ENCODE assay signal across 1 cellular context in the genomic region with DNA sequence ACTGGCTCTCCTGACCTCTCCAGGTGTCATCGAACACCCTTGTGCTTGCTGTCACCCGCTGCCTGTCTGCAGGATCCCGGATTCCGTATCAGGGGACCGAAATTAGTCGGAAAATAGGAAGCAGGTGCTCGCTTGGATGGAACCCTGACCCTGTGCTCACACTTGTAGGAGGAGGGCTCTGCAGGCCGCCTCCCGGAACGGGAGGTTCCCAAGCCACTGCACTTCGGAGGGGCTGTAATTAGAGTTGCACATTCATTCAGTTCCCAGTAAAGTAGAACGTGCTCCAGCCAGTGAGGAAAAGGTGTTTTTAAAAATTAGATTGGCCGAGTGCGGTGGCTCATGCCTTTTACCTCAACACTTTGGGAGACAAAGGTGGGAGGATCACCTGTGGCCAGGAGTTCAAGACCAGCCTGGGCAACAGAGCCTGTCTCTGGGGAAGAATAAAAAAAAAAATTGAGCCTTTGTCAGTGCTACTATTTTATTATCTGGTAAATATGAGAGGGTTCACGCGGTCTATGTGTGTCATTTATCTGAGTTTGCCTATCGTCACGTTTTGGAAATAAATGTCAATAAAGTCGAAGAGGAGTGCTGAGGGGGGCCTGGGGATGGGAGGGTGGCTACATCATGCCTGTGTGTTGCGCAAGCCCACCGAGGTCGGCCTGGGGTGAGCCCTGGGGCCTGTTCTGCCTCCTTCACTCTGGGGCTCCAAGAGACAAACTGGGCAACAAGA.
A peak's percentile ranks its signal among the peaks of the same experiment; 100 is the strongest.
TF ChIP-seq lines count a peak whose summit lies in the region.

No MANE protein-coding gene starts in this region.

TF ChIP-seq in GM12878, 131 proteins besides CTCF, POLR2A, EP300 and RAD21 (continued from another document):
- TF ChIP-seq, protein P1, sequence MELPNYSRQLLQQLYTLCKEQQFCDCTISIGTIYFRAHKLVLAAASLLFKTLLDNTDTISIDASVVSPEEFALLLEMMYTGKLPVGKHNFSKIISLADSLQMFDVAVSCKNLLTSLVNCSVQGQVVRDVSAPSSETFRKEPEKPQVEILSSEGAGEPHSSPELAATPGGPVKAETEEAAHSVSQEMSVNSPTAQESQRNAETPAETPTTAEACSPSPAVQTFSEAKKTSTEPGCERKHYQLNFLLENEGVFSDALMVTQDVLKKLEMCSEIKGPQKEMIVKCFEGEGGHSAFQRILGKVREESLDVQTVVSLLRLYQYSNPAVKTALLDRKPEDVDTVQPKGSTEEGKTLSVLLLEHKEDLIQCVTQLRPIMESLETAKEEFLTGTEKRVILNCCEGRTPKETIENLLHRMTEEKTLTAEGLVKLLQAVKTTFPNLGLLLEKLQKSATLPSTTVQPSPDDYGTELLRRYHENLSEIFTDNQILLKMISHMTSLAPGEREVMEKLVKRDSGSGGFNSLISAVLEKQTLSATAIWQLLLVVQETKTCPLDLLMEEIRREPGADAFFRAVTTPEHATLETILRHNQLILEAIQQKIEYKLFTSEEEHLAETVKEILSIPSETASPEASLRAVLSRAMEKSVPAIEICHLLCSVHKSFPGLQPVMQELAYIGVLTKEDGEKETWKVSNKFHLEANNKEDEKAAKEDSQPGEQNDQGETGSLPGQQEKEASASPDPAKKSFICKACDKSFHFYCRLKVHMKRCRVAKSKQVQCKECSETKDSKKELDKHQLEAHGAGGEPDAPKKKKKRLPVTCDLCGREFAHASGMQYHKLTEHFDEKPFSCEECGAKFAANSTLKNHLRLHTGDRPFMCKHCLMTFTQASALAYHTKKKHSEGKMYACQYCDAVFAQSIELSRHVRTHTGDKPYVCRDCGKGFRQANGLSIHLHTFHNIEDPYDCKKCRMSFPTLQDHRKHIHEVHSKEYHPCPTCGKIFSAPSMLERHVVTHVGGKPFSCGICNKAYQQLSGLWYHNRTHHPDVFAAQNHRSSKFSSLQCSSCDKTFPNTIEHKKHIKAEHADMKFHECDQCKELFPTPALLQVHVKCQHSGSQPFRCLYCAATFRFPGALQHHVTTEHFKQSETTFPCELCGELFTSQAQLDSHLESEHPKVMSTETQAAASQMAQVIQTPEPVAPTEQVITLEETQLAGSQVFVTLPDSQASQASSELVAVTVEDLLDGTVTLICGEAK (IDR thresholded peaks at IDR 0.05; ENCODE audit: borderline replicate concordance), result peak; percentile 93
- no peak for TF ChIP-seq JUND (IDR thresholded peaks at IDR 0.05; ENCODE audit: low read depth, low read length)
- TF ChIP-seq TCF12 (IDR thresholded peaks at IDR 0.05; ENCODE audit: low read depth, low read length), result 0 out of 2 replicates have a peak, but pooled peaks have one; percentile 54
- no peak for TF ChIP-seq ZNF207 (IDR thresholded peaks at IDR 0.05; ENCODE audit: borderline replicate concordance)
- TF ChIP-seq HCFC1 (IDR thresholded peaks at IDR 0.05; ENCODE audit: low read length), result peak; percentile 71
- TF ChIP-seq, protein P2, sequence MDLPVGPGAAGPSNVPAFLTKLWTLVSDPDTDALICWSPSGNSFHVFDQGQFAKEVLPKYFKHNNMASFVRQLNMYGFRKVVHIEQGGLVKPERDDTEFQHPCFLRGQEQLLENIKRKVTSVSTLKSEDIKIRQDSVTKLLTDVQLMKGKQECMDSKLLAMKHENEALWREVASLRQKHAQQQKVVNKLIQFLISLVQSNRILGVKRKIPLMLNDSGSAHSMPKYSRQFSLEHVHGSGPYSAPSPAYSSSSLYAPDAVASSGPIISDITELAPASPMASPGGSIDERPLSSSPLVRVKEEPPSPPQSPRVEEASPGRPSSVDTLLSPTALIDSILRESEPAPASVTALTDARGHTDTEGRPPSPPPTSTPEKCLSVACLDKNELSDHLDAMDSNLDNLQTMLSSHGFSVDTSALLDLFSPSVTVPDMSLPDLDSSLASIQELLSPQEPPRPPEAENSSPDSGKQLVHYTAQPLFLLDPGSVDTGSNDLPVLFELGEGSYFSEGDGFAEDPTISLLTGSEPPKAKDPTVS (IDR thresholded peaks at IDR 0.05; ENCODE audit: low read depth, low read length), result peak; percentile 50; the same call in 1 of the 2 replicates
- peak; percentile 77 for TF ChIP-seq IKZF1 (conservative IDR thresholded peaks at IDR 0.05)
- TF ChIP-seq ATF7 (IDR thresholded peaks at IDR 0.05; ENCODE audit: low read depth), result peak; percentile 49; the same call in 1 of the 2 replicates
- TF ChIP-seq PML (IDR thresholded peaks at IDR 0.05; ENCODE audit: low read length), result peak; percentile 62; the same call in 1 of the 2 replicates
- 0 out of 2 replicates have a peak, but pooled peaks have one; percentile 53 for TF ChIP-seq TBL1XR1 (IDR thresholded peaks at IDR 0.05; ENCODE audit: low read depth, low read length)
- peak; percentile 72 for TF ChIP-seq EED (IDR thresholded peaks at IDR 0.05; ENCODE audit: low read depth)
- TF ChIP-seq GABPA (IDR thresholded peaks at IDR 0.05; ENCODE audit: low read depth), result peak; percentile 88
- TF ChIP-seq POLR2AphosphoS5 (IDR thresholded peaks at IDR 0.05; ENCODE audit: low read length), result peak; percentile 53; the same call in 1 of the 2 replicates
- TF ChIP-seq TARDBP (IDR thresholded peaks at IDR 0.05; ENCODE audit: borderline replicate concordance), result no peak
- TF ChIP-seq, protein P3, sequence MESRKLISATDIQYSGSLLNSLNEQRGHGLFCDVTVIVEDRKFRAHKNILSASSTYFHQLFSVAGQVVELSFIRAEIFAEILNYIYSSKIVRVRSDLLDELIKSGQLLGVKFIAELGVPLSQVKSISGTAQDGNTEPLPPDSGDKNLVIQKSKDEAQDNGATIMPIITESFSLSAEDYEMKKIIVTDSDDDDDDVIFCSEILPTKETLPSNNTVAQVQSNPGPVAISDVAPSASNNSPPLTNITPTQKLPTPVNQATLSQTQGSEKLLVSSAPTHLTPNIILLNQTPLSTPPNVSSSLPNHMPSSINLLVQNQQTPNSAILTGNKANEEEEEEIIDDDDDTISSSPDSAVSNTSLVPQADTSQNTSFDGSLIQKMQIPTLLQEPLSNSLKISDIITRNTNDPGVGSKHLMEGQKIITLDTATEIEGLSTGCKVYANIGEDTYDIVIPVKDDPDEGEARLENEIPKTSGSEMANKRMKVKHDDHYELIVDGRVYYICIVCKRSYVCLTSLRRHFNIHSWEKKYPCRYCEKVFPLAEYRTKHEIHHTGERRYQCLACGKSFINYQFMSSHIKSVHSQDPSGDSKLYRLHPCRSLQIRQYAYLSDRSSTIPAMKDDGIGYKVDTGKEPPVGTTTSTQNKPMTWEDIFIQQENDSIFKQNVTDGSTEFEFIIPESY (IDR thresholded peaks at IDR 0.05), result no peak
- no peak for TF ChIP-seq RAD51 (IDR thresholded peaks at IDR 0.05)
- peak; percentile 84 for TF ChIP-seq YY1 (IDR thresholded peaks at IDR 0.05; ENCODE audit: low read depth, low read length)
- TF ChIP-seq MTA3 (IDR thresholded peaks at IDR 0.05; ENCODE audit: borderline replicate concordance, low read length), result 0 out of 2 replicates have a peak, but pooled peaks have one; percentile 54
- TF ChIP-seq, protein P4, sequence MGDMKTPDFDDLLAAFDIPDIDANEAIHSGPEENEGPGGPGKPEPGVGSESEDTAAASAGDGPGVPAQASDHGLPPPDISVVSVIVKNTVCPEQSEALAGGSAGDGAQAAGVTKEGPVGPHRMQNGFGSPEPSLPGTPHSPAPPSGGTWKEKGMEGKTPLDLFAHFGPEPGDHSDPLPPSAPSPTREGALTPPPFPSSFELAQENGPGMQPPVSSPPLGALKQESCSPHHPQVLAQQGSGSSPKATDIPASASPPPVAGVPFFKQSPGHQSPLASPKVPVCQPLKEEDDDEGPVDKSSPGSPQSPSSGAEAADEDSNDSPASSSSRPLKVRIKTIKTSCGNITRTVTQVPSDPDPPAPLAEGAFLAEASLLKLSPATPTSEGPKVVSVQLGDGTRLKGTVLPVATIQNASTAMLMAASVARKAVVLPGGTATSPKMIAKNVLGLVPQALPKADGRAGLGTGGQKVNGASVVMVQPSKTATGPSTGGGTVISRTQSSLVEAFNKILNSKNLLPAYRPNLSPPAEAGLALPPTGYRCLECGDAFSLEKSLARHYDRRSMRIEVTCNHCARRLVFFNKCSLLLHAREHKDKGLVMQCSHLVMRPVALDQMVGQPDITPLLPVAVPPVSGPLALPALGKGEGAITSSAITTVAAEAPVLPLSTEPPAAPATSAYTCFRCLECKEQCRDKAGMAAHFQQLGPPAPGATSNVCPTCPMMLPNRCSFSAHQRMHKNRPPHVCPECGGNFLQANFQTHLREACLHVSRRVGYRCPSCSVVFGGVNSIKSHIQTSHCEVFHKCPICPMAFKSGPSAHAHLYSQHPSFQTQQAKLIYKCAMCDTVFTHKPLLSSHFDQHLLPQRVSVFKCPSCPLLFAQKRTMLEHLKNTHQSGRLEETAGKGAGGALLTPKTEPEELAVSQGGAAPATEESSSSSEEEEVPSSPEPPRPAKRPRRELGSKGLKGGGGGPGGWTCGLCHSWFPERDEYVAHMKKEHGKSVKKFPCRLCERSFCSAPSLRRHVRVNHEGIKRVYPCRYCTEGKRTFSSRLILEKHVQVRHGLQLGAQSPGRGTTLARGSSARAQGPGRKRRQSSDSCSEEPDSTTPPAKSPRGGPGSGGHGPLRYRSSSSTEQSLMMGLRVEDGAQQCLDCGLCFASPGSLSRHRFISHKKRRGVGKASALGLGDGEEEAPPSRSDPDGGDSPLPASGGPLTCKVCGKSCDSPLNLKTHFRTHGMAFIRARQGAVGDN (IDR thresholded peaks at IDR 0.05), result peak; percentile 74
- TF ChIP-seq ZNF384 (IDR thresholded peaks at IDR 0.05; ENCODE audit: borderline replicate concordance, low read depth, low read length), result no peak
- TF ChIP-seq MYC (IDR thresholded peaks at IDR 0.05; ENCODE audit: insufficient read depth, insufficient read length, insufficient replicate concordance, low read length, severe bottlenecking), result peak; percentile 55
- 0 out of 2 replicates have a peak, but pooled peaks have one; percentile 31 for TF ChIP-seq POLR2AphosphoS2 (IDR thresholded peaks at IDR 0.05; ENCODE audit: low read depth, low read length)
- no peak for TF ChIP-seq ZNF622 (IDR thresholded peaks at IDR 0.05)
- no peak for TF ChIP-seq ATF2 (IDR thresholded peaks at IDR 0.05; ENCODE audit: low read length)
- TF ChIP-seq CEBPB (IDR thresholded peaks at IDR 0.05; ENCODE audit: borderline replicate concordance in 1 of 2, low read depth in 2 of 2, low read length in 2 of 2), result no peak
- TF ChIP-seq SRF (IDR thresholded peaks at IDR 0.05; ENCODE audit: low read depth in 2 of 2, low read length in 2 of 2), result peak in 1 of 2 experiments; percentile 75; a peak in 2 of 4 replicates
- TF ChIP-seq, protein P5, sequence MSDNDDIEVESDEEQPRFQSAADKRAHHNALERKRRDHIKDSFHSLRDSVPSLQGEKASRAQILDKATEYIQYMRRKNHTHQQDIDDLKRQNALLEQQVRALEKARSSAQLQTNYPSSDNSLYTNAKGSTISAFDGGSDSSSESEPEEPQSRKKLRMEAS (IDR thresholded peaks at IDR 0.05; ENCODE audit: low read depth, low read length), result peak; percentile 84; the same call in 1 of the 2 replicates
- no peak for TF ChIP-seq NR2C2 (IDR thresholded peaks at IDR 0.05; ENCODE audit: borderline replicate concordance, control insufficient read depth, insufficient read length, low read depth)
- TF ChIP-seq SP1 (IDR thresholded peaks at IDR 0.05; ENCODE audit: low read depth, low read length), result peak; percentile 37
- TF ChIP-seq, protein P6, sequence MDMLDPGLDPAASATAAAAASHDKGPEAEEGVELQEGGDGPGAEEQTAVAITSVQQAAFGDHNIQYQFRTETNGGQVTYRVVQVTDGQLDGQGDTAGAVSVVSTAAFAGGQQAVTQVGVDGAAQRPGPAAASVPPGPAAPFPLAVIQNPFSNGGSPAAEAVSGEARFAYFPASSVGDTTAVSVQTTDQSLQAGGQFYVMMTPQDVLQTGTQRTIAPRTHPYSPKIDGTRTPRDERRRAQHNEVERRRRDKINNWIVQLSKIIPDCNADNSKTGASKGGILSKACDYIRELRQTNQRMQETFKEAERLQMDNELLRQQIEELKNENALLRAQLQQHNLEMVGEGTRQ (IDR thresholded peaks at IDR 0.05; ENCODE audit: borderline replicate concordance, low read depth, low read length), result no peak
- TF ChIP-seq SIN3A (IDR thresholded peaks at IDR 0.05; ENCODE audit: low read depth, low read length), result peak; percentile 72
- TF ChIP-seq, protein P7, sequence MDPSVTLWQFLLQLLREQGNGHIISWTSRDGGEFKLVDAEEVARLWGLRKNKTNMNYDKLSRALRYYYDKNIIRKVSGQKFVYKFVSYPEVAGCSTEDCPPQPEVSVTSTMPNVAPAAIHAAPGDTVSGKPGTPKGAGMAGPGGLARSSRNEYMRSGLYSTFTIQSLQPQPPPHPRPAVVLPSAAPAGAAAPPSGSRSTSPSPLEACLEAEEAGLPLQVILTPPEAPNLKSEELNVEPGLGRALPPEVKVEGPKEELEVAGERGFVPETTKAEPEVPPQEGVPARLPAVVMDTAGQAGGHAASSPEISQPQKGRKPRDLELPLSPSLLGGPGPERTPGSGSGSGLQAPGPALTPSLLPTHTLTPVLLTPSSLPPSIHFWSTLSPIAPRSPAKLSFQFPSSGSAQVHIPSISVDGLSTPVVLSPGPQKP (IDR thresholded peaks at IDR 0.05; ENCODE audit: low read depth, low read length), result no peak
- TF ChIP-seq STAT3 (IDR thresholded peaks at IDR 0.05; ENCODE audit: low read depth, low read length), result no peak
- TF ChIP-seq ZBED1 (IDR thresholded peaks at IDR 0.05; ENCODE audit: borderline replicate concordance), result peak; percentile 22; the same call in 1 of the 2 replicates
- TF ChIP-seq RELB (IDR thresholded peaks at IDR 0.05; ENCODE audit: low read depth), result peak; percentile 91
TF ChIP-seq in GM12878: peak in this region for 52.
